ENCODE assay signal across 2 cellular contexts in genomic region chr11:3161720-3162409, GRCh38.
TF ChIP-seq lines count a peak whose summit lies in the region.

No MANE protein-coding gene starts in this region.

TF ChIP-seq in SK-N-SH, 30 proteins besides CTCF, POLR2A, EP300 and RAD21:
- TF ChIP-seq NRF1 (IDR thresholded peaks at IDR 0.05; ENCODE audit: low read depth, low read length) (no peak), REST (IDR thresholded peaks at IDR 0.05; ENCODE audit: low read depth, low read length) (no peak), YY1 (IDR thresholded peaks at IDR 0.05; ENCODE audit: low read depth) (no peak), MEF2A (IDR thresholded peaks at IDR 0.05; ENCODE audit: borderline replicate concordance, low read depth) (no peak), SMC3 (IDR thresholded peaks at IDR 0.05; ENCODE audit: low read depth, low read length) (no peak), FOSL2 (IDR thresholded peaks at IDR 0.05; ENCODE audit: borderline replicate concordance, low read depth) (no peak)
TF ChIP-seq in SK-N-SH: peak in this region for 0.

TF ChIP-seq in SK-N-SH treated with all-trans-retinoic acid at 6 μM for 48 hours, 23 proteins besides CTCF, POLR2A, EP300 and RAD21:
- TF ChIP-seq ZFP3 (CRISPR knock-in tag; IDR thresholded peaks at IDR 0.05), result no peak
